In the genomic region with DNA sequence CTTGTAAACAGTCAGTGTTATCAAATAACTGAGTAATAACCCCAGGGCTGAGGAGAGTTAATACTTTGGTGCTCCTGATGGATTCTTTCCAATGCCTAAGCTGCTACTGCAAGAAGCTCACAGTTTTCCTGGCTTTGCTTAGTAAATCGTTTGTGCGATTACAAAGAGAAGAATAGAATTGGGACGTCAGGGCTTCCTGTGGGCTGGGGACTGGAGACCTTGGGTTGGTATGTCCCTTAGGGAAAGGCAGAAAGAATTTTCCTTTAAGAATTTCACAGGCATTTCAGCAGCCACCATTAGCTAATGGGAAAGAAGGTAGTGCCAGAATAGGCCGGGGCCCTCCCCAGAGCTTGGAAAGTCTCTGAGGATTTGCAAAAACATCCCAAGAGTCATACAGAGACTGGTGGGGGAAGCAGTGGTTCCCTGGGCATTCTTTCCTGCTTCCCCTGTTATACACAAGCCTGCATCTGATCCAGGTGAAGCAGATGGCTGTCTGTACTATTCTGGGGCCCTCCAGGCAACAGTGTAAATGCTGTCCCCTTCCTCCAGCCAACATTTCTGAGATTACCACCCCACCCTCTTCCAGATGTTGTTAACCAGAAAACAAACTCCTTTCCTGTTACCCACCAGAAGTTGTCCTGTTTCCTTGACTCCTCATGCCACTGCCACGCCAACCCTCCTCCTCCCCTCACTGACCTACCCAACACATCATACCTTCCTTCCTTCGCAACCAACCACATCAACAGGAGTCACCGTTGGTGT, we compare ENCODE assay signal across 10 cellular contexts. TPM values are rescaled to one million over a fixed set of nuclear protein-coding genes. Genes with fewer than 3 reads are reported as not detected.
DNase-seq lines count a peak whose midpoint lies in the region; ATAC-seq and TF ChIP-seq lines count a peak whose summit lies in the region.
"Had no signal": no experiment of that assay in that cellular context is flagged by ENCODE, and none has a peak within 500 bp of the region (broad histone marks: within the 10 kb centered on the region; RNA-seq: fewer than 3 reads in every experiment).

No MANE protein-coding gene starts in this region.

- 77% methylated on average over 7 of the region's 7 CpGs for WGBS in liver
- WGBS in tibial nerve, 2 donors: 50 to 57% methylated on average over 7 of the region's 7 CpGs

- H3K4me1 Mint-ChIP-seq in immature natural killer cell: no peaks in the 10 kb centered on the region
- H3K4me1 Mint-ChIP-seq: activated naive CD4-positive, alpha-beta T cell treated with anti-CD3 and anti-CD28 coated beads, Interleukin-2, amount 50 U/mL, for 24 hours had no signal

- peak; percentile 81 for DNase-seq in NCI-H2107 treated with DMSO at 0.1 percent for 48 hours (lab: John Stamatoyannopoulos, UW; ENCODE audit: unreplicated experiment)
- DNase-seq in NCI-H2107 (lab: John Stamatoyannopoulos, UW): no peak
- peak in 2 of 61 donors; percentile 33 to 38 for DNase-seq in caudate nucleus (lab: John Stamatoyannopoulos, UW)
- DNase-seq in tibial nerve (ENCODE audit: low spot score in 2 of 2): no peak
- no peak for DNase-seq in immature natural killer cell
- DNase-seq in pons (ENCODE audit: low spot score): no peak
- DNase-seq: GOT3 had no signal

- TF ChIP-seq POLR2A in tibial nerve (IDR thresholded peaks at IDR 0.05): no peak

- H3K27me3 ChIP-seq in liver (ENCODE audit: control insufficient read depth in 4 of 4, insufficient read depth in 4 of 4, low read length in 3 of 4) (no peaks in the 10 kb centered on the region), tibial nerve (no peaks in the 10 kb centered on the region)

- H3K9me3 Mint-ChIP-seq in immature natural killer cell: no peaks in the 10 kb centered on the region
- H3K9me3 Mint-ChIP-seq: activated naive CD4-positive, alpha-beta T cell treated with anti-CD3 and anti-CD28 coated beads, Interleukin-2, amount 50 U/mL, for 24 hours had no signal

- no peak overlapping the region for H3K4me3 Mint-ChIP-seq in immature natural killer cell
- H3K4me3 Mint-ChIP-seq: activated naive CD4-positive, alpha-beta T cell treated with anti-CD3 and anti-CD28 coated beads, Interleukin-2, amount 50 U/mL, for 24 hours had no signal

- H3K4me3 ChIP-seq in liver (ENCODE audit: low read depth in 1 of 3, low read length in 3 of 3): no peak overlapping the region
- H3K4me3 ChIP-seq in tibial nerve: no peak overlapping the region

- H3K27ac Mint-ChIP-seq in immature natural killer cell: no peak overlapping the region
- H3K27ac Mint-ChIP-seq: activated naive CD4-positive, alpha-beta T cell treated with anti-CD3 and anti-CD28 coated beads, Interleukin-2, amount 50 U/mL, for 24 hours had no signal

- TF ChIP-seq RAD21 in liver (IDR thresholded peaks at IDR 0.05): no peak

- peaks cover 0 to 3% (median 0%) of the 10 kb centered on the region in 4 donors for H3K36me3 ChIP-seq in liver (ENCODE audit: control insufficient read depth in 4 of 4, insufficient read depth in 3 of 4, low read depth in 1 of 4, low read length in 3 of 4)
- H3K36me3 ChIP-seq in tibial nerve: no peaks in the 10 kb centered on the region

- peaks cover 0 to 6% (median 4%) of the 10 kb centered on the region in 3 donors for H3K27me3 Mint-ChIP-seq in immature natural killer cell (ENCODE audit: low read depth in 3 of 3)
- H3K27me3 Mint-ChIP-seq: activated naive CD4-positive, alpha-beta T cell treated with anti-CD3 and anti-CD28 coated beads, Interleukin-2, amount 50 U/mL, for 24 hours had no signal

- TF ChIP-seq CTCF in liver (IDR thresholded peaks at IDR 0.05; ENCODE audit: low read depth, low read length, missing input control) (no peak), tibial nerve (IDR thresholded peaks at IDR 0.05) (no peak)

- peaks cover 4 to 32% (median 23%) of the 10 kb centered on the region in 4 donors for H3K4me1 ChIP-seq in liver (ENCODE audit: control insufficient read depth in 4 of 4, insufficient read depth in 4 of 4, low read length in 3 of 4)
- peaks cover 0 to 73% (median 38%) of the 10 kb centered on the region in 4 donors for H3K4me1 ChIP-seq in tibial nerve

- peak overlapping the region; percentile 74 for H3K27ac ChIP-seq in caudate nucleus (ENCODE audit: low read depth, low read length)
- no peak overlapping the region for H3K27ac ChIP-seq in liver (ENCODE audit: low read depth in 1 of 2, low read length in 2 of 2)
- peak overlapping the region in 3 of 4 donors; percentile 24 to 80 (median 55) for H3K27ac ChIP-seq in tibial nerve

- no peak for TF ChIP-seq EP300 in tibial nerve (IDR thresholded peaks at IDR 0.05)

- H3K36me3 Mint-ChIP-seq in immature natural killer cell: no peaks in the 10 kb centered on the region
- H3K36me3 Mint-ChIP-seq: activated naive CD4-positive, alpha-beta T cell treated with anti-CD3 and anti-CD28 coated beads, Interleukin-2, amount 50 U/mL, for 24 hours had no signal

- H3K9ac ChIP-seq in liver (ENCODE audit: low read depth in 1 of 2, low read length in 2 of 2): no peak overlapping the region

- no peaks in the 10 kb centered on the region for H3K9me3 ChIP-seq in liver (ENCODE audit: control insufficient read depth in 4 of 4, low read length in 3 of 4)
- no peaks in the 10 kb centered on the region for H3K9me3 ChIP-seq in tibial nerve

- ATAC-seq in HG03159 (IDR thresholded peaks at IDR 0.05; ENCODE audit: unreplicated experiment): no peak

TF ChIP-seq in liver, 16 proteins besides CTCF, POLR2A, EP300 and RAD21:
- TF ChIP-seq HNF4A (conservative IDR thresholded peaks at IDR 0.05): no peak
- peak; percentile 2 for TF ChIP-seq SP1 (IDR thresholded peaks at IDR 0.05)
- no peak for TF ChIP-seq ATF3 (IDR thresholded peaks at IDR 0.05)
- TF ChIP-seq, protein P1, sequence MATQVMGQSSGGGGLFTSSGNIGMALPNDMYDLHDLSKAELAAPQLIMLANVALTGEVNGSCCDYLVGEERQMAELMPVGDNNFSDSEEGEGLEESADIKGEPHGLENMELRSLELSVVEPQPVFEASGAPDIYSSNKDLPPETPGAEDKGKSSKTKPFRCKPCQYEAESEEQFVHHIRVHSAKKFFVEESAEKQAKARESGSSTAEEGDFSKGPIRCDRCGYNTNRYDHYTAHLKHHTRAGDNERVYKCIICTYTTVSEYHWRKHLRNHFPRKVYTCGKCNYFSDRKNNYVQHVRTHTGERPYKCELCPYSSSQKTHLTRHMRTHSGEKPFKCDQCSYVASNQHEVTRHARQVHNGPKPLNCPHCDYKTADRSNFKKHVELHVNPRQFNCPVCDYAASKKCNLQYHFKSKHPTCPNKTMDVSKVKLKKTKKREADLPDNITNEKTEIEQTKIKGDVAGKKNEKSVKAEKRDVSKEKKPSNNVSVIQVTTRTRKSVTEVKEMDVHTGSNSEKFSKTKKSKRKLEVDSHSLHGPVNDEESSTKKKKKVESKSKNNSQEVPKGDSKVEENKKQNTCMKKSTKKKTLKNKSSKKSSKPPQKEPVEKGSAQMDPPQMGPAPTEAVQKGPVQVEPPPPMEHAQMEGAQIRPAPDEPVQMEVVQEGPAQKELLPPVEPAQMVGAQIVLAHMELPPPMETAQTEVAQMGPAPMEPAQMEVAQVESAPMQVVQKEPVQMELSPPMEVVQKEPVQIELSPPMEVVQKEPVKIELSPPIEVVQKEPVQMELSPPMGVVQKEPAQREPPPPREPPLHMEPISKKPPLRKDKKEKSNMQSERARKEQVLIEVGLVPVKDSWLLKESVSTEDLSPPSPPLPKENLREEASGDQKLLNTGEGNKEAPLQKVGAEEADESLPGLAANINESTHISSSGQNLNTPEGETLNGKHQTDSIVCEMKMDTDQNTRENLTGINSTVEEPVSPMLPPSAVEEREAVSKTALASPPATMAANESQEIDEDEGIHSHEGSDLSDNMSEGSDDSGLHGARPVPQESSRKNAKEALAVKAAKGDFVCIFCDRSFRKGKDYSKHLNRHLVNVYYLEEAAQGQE (IDR thresholded peaks at IDR 0.05): no peak
- TF ChIP-seq NR2F2 (IDR thresholded peaks at IDR 0.05): peak; percentile 8
- no peak for TF ChIP-seq FOXA2 (IDR thresholded peaks at IDR 0.05)
- no peak for TF ChIP-seq EGR1 (IDR thresholded peaks at IDR 0.05; ENCODE audit: low read depth in 2 of 2)
- TF ChIP-seq JUND (IDR thresholded peaks at IDR 0.05): peak in 1 of 2 donors; percentile 26
- TF ChIP-seq TAF1 (conservative IDR thresholded peaks at IDR 0.05): no peak
- no peak for TF ChIP-seq YY1 (IDR thresholded peaks at IDR 0.05)
TF ChIP-seq in liver: peak in this region for 3.

RNA-seq across cellular contexts. Expression of gene PLXNA2, which starts 40.2 kb away (rescaled TPM):
- total RNA-seq in liver (1 to 10 TPM; 2.8 to 9.2 TPM), tibial nerve (10 to 100 TPM; 17.2 to 29.7 (median 24.6) TPM)
- polyA plus RNA-seq in liver (1 to 10 TPM; 1.8 to 2.7 TPM), immature natural killer cell (under 1 TPM in 1 of 3 donors, not detected in 2; 0.22 TPM)

Comparison
In these comparisons a context has a peak if more than half of its experiments do, and no peak if none do; other contexts are left out.
1. H3K27ac ChIP-seq: peak in caudate nucleus (single experiment) and tibial nerve (3 of 4); none in liver (0 of 2).